Comparison of ENCODE assay signal across 9 cellular contexts in the genomic region with DNA sequence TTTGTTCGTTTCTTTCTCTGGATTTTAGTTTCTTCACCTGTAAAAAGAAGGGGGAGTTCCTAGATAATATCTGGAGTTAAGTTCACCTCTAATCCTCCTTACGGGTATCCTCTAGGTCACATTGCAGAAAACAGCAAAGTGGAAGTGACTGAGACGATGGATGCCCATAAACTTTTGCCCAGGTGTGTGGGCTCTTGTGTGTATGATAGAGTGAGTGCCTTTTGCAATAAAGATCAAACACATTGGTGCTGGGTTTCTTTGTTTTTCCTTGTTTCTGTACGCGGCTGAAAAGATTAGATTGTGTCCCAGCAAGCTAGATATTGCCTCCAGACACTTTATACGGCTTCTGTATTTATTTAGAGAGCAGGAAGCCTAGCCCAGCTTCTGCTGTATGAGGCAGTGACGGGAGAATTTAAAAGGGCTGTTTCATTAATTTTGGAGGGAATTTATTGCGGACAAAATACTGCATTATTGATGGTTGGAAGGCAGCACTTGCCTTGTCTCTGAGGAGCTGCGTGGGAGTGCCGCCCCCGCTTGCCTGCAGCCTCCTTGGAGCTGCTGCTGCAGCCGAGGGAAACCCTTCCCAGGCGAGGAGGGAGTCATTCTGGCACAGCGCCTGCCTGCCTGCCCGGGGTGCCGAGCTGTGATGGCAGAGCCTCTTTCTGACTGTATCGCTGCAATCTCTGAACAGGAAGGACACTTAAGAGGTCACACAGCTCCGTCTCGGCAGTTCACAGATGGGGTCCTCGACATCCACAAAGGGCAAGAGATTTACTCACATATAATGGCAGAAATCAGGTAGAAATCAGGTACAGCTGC. TPM values are rescaled to one million over a fixed set of nuclear protein-coding genes. Genes with fewer than 3 reads are reported as not detected.
DNase-seq lines count a peak whose midpoint lies in the region; ATAC-seq and TF ChIP-seq lines count a peak whose summit lies in the region.
"Had no signal": no experiment of that assay in that cellular context is flagged by ENCODE, and none has a peak within 500 bp of the region (broad histone marks: within the 10 kb centered on the region; RNA-seq: fewer than 3 reads in every experiment).

No MANE protein-coding gene starts in this region.

- H3K36me3 Mint-ChIP-seq in HFFc6 (ENCODE audit: low read depth), result no peaks in the 10 kb centered on the region
- H3K36me3 Mint-ChIP-seq in activated naive CD4-positive, alpha-beta T cell treated with anti-CD3 and anti-CD28 coated beads for 36 hours (ENCODE audit: low read depth), result no peaks in the 10 kb centered on the region

- H3K9me3 ChIP-seq in SK-N-MC (ENCODE audit: low read depth, low read length), result no peaks in the 10 kb centered on the region
- no peaks in the 10 kb centered on the region for H3K9me3 ChIP-seq in heart right ventricle
- no peaks in the 10 kb centered on the region for H3K9me3 ChIP-seq in stomach
- H3K9me3 ChIP-seq in gastroesophageal sphincter, result no peaks in the 10 kb centered on the region

- CTCF ChIA-PET in activated naive CD4-positive, alpha-beta T cell treated with anti-CD3 and anti-CD28 coated beads for 36 hours (lab: Charles Lee), result no interaction called here

- H3K9me3 Mint-ChIP-seq in HFFc6, result no peaks in the 10 kb centered on the region
- peaks cover 5% of the 10 kb centered on the region for H3K9me3 Mint-ChIP-seq in activated naive CD4-positive, alpha-beta T cell treated with anti-CD3 and anti-CD28 coated beads for 36 hours

- peak overlapping the region; percentile 87 for H3K4me3 Mint-ChIP-seq in HFFc6
- no peak overlapping the region for H3K4me3 Mint-ChIP-seq in activated naive CD4-positive, alpha-beta T cell treated with anti-CD3 and anti-CD28 coated beads for 36 hours

- peaks cover 15% of the 10 kb centered on the region for H3K4me1 Mint-ChIP-seq in HFFc6 (ENCODE audit: low read depth)
- H3K4me1 Mint-ChIP-seq in activated naive CD4-positive, alpha-beta T cell treated with anti-CD3 and anti-CD28 coated beads for 36 hours (ENCODE audit: low read depth), result no peaks in the 10 kb centered on the region

- H3K4me1 ChIP-seq in heart right ventricle (peaks cover 0 to 12% (median 7%) of the 10 kb centered on the region in 9 donors), stomach (peaks cover 0 to 11% (median 7%) of the 10 kb centered on the region in 4 donors), gastroesophageal sphincter (peaks cover 0 to 10% (median 0%) of the 10 kb centered on the region in 3 donors)

- H3K36me3 ChIP-seq in SK-N-MC (ENCODE audit: insufficient read depth, low read length) (no peaks in the 10 kb centered on the region), heart right ventricle (no peaks in the 10 kb centered on the region), stomach (no peaks in the 10 kb centered on the region), gastroesophageal sphincter (no peaks in the 10 kb centered on the region)

- peak overlapping the region; percentile 45 for H3K9ac ChIP-seq in SK-N-MC (ENCODE audit: insufficient read length)

- TF ChIP-seq CTCF in HFFc6 (IDR thresholded peaks at IDR 0.05), result no peak
- no peak for TF ChIP-seq CTCF in heart right ventricle (IDR thresholded peaks at IDR 0.05)
- no peak for TF ChIP-seq CTCF in stomach (IDR thresholded peaks at IDR 0.05)
- TF ChIP-seq CTCF in gastroesophageal sphincter (IDR thresholded peaks at IDR 0.05), result no peak

- H3K27me3 Mint-ChIP-seq in HFFc6 (ENCODE audit: insufficient read depth), result peaks cover 6% of the 10 kb centered on the region
- no peaks in the 10 kb centered on the region for H3K27me3 Mint-ChIP-seq in activated naive CD4-positive, alpha-beta T cell treated with anti-CD3 and anti-CD28 coated beads for 36 hours (ENCODE audit: low read depth)

- no peak for TF ChIP-seq EP300 in stomach (IDR thresholded peaks at IDR 0.05)
- no peak for TF ChIP-seq EP300 in gastroesophageal sphincter (IDR thresholded peaks at IDR 0.05)

- peak in 5 of 8 donors; percentile 27 to 60 (median 34) for ATAC-seq in heart right ventricle
- no peak for ATAC-seq in gastroesophageal sphincter

- whole genome bisulfite sequencing in heart right ventricle, 2 donors, result 21 to 26% methylated on average over 20 of the region's 20 CpGs
- 11 to 19% (median 13%) methylated on average over 17 to 20 of the region's 20 CpGs for WGBS in stomach, 5 donors
- WGBS in gastroesophageal sphincter (ENCODE audit: low coverage in 1 of 2), 2 donors, result 17 to 18% methylated on average over 7 to 12 of the region's 20 CpGs

- H3K27ac ChIP-seq in SK-N-MC (no peak overlapping the region), heart right ventricle (no peak overlapping the region), stomach (no peak overlapping the region), gastroesophageal sphincter (no peak overlapping the region)

- H3K27ac Mint-ChIP-seq in HFFc6, result no peak overlapping the region
- H3K27ac Mint-ChIP-seq in activated naive CD4-positive, alpha-beta T cell treated with anti-CD3 and anti-CD28 coated beads for 36 hours, result no peak overlapping the region

- peak; percentile 32 for DNase-seq in HFFc6
- DNase-seq in SK-N-MC (ENCODE audit: low read depth, low spot score), result no peak
- DNase-seq in heart right ventricle, result peak; percentile 6 to 49
- peak; percentile 36 for DNase-seq in stomach
- DNase-seq in HUDEP-2 (lab: John Stamatoyannopoulos, UW; ENCODE audit: unreplicated experiment in 76 of 76), result no peak
- DNase-seq in stimulated activated naive CD4-positive, alpha-beta T cell treated with Interleukin-2 at 50 U/mL for 16 hours (lab: John Stamatoyannopoulos, UW), result no peak
- no peak for DNase-seq in activated naive CD4-positive, alpha-beta T cell treated with anti-CD3 and anti-CD28 coated beads for 36 hours

- H3K4me3 ChIP-seq in SK-N-MC (peak overlapping the region; percentile 75), heart right ventricle (peak overlapping the region in 6 of 10 donors; percentile 2 to 38 (median 22)), stomach (peak overlapping the region in 1 of 4 donors; percentile 8), gastroesophageal sphincter (peak overlapping the region in 1 of 2 donors; percentile 23)

- H3K27me3 ChIP-seq in heart right ventricle (peaks cover 0 to 12% (median 0%) of the 10 kb centered on the region in 7 donors), stomach (no peaks in the 10 kb centered on the region), gastroesophageal sphincter (peaks cover 6% of the 10 kb centered on the region)

- intact Hi-C loops in heart right ventricle (cut with DNase I) (no loop called here), stomach (cut with DNase I; ENCODE audit: low total_unique reads) (no loop called here)
- intact Hi-C loops in activated naive CD4-positive, alpha-beta T cell treated with anti-CD3 and anti-CD28 coated beads for 36 hours (cut with micrococcal nuclease), result no loop called here

- TF ChIP-seq POLR2A in stomach (IDR thresholded peaks at IDR 0.05), result no peak
- no peak for TF ChIP-seq POLR2A in gastroesophageal sphincter (IDR thresholded peaks at IDR 0.05)

RNA-seq across cellular contexts. Expression of a gene that starts 38.6 kb away (rescaled TPM):
- not detected for total RNA-seq in HFFc6 (2021; fragmentation: NEBNext Ultra II Directional; extraction: Animal tissue kit (Norgen Biotek cat#: 25700))
- total RNA-seq in heart right ventricle (not detected), stomach (not detected), gastroesophageal sphincter (not detected)
- polyA plus RNA-seq in heart right ventricle (not detected), stomach (not detected)
- not detected for total RNA-seq in activated naive CD4-positive, alpha-beta T cell treated with anti-CD3 and anti-CD28 coated beads for 36 hours
- total RNA-seq: liver had no signal
- polyA plus RNA-seq: liver had no signal

Comparison
In these comparisons a context has a peak if more than half of its experiments do, and no peak if none do; other contexts are left out.
1. DNase-seq: peak in HFFc6 (single experiment), heart right ventricle (2 of 2) and stomach (single experiment); none in SK-N-MC (single experiment), HUDEP-2 (0 of 76), stimulated activated naive CD4-positive, alpha-beta T cell treated with Interleukin-2 at 50 U/mL for 16 hours (single experiment) and activated naive CD4-positive, alpha-beta T cell treated with anti-CD3 and anti-CD28 coated beads for 36 hours (single experiment).